In the genomic region with DNA sequence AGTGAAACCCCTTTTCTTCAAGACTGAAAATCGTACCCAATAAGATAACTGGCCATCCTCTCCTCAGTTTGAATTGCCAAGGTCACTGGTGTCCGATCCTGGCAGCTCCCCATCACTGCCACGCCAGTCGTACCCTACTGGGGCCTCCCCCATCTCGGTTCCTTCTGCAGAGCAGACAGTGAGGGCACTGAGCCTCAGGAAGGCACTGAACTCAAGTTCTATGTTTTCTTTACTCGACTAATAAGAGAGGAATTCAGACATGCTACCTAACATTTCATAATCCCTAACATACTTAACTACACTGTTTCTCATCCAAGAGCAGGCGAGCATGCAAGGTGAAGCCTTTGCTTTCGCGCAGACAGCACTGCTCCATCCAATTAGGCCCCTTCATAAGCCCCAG, we compare ENCODE assay signal across 1 cellular context.
TF ChIP-seq lines count a peak whose summit lies in the region.

No MANE protein-coding gene starts in this region.

TF ChIP-seq in H1, 55 proteins besides CTCF, POLR2A, EP300 and RAD21:
- TF ChIP-seq BACH1 (IDR thresholded peaks at IDR 0.05; ENCODE audit: low read length) = no peak
- no peak for TF ChIP-seq PHF8 (conservative IDR thresholded peaks at IDR 0.05; ENCODE audit: low read depth, low read length)
- TF ChIP-seq CHD2 (IDR thresholded peaks at IDR 0.05; ENCODE audit: low read length) = no peak
- no peak for TF ChIP-seq SIRT6 (IDR thresholded peaks at IDR 0.05; ENCODE audit: low read length)
- TF ChIP-seq RBBP5 (IDR thresholded peaks at IDR 0.05; ENCODE audit: borderline replicate concordance, low read depth, low read length) = no peak
- TF ChIP-seq FOSL1 (IDR thresholded peaks at IDR 0.05; ENCODE audit: insufficient read depth, low read depth, low read length) = no peak
- TF ChIP-seq, protein P1, sequence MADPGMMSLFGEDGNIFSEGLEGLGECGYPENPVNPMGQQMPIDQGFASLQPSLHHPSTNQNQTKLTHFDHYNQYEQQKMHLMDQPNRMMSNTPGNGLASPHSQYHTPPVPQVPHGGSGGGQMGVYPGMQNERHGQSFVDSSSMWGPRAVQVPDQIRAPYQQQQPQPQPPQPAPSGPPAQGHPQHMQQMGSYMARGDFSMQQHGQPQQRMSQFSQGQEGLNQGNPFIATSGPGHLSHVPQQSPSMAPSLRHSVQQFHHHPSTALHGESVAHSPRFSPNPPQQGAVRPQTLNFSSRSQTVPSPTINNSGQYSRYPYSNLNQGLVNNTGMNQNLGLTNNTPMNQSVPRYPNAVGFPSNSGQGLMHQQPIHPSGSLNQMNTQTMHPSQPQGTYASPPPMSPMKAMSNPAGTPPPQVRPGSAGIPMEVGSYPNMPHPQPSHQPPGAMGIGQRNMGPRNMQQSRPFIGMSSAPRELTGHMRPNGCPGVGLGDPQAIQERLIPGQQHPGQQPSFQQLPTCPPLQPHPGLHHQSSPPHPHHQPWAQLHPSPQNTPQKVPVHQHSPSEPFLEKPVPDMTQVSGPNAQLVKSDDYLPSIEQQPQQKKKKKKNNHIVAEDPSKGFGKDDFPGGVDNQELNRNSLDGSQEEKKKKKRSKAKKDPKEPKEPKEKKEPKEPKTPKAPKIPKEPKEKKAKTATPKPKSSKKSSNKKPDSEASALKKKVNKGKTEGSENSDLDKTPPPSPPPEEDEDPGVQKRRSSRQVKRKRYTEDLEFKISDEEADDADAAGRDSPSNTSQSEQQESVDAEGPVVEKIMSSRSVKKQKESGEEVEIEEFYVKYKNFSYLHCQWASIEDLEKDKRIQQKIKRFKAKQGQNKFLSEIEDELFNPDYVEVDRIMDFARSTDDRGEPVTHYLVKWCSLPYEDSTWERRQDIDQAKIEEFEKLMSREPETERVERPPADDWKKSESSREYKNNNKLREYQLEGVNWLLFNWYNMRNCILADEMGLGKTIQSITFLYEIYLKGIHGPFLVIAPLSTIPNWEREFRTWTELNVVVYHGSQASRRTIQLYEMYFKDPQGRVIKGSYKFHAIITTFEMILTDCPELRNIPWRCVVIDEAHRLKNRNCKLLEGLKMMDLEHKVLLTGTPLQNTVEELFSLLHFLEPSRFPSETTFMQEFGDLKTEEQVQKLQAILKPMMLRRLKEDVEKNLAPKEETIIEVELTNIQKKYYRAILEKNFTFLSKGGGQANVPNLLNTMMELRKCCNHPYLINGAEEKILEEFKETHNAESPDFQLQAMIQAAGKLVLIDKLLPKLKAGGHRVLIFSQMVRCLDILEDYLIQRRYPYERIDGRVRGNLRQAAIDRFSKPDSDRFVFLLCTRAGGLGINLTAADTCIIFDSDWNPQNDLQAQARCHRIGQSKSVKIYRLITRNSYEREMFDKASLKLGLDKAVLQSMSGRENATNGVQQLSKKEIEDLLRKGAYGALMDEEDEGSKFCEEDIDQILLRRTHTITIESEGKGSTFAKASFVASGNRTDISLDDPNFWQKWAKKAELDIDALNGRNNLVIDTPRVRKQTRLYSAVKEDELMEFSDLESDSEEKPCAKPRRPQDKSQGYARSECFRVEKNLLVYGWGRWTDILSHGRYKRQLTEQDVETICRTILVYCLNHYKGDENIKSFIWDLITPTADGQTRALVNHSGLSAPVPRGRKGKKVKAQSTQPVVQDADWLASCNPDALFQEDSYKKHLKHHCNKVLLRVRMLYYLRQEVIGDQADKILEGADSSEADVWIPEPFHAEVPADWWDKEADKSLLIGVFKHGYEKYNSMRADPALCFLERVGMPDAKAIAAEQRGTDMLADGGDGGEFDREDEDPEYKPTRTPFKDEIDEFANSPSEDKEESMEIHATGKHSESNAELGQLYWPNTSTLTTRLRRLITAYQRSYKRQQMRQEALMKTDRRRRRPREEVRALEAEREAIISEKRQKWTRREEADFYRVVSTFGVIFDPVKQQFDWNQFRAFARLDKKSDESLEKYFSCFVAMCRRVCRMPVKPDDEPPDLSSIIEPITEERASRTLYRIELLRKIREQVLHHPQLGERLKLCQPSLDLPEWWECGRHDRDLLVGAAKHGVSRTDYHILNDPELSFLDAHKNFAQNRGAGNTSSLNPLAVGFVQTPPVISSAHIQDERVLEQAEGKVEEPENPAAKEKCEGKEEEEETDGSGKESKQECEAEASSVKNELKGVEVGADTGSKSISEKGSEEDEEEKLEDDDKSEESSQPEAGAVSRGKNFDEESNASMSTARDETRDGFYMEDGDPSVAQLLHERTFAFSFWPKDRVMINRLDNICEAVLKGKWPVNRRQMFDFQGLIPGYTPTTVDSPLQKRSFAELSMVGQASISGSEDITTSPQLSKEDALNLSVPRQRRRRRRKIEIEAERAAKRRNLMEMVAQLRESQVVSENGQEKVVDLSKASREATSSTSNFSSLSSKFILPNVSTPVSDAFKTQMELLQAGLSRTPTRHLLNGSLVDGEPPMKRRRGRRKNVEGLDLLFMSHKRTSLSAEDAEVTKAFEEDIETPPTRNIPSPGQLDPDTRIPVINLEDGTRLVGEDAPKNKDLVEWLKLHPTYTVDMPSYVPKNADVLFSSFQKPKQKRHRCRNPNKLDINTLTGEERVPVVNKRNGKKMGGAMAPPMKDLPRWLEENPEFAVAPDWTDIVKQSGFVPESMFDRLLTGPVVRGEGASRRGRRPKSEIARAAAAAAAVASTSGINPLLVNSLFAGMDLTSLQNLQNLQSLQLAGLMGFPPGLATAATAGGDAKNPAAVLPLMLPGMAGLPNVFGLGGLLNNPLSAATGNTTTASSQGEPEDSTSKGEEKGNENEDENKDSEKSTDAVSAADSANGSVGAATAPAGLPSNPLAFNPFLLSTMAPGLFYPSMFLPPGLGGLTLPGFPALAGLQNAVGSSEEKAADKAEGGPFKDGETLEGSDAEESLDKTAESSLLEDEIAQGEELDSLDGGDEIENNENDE (IDR thresholded peaks at IDR 0.05; ENCODE audit: insufficient replicate concordance, low read length) = no peak
- no peak for TF ChIP-seq CBX5 (IDR thresholded peaks at IDR 0.05; ENCODE audit: low read depth, low read length)
